ENCODE assay signal across 13 cellular contexts in genomic region chr3:63588897-63589296, GRCh38.
"Had no signal": no experiment of that assay in that cellular context is flagged by ENCODE, and none has a peak within 500 bp of the region (broad histone marks: within the 10 kb centered on the region; RNA-seq: fewer than 3 reads in every experiment).

No MANE protein-coding gene starts in this region.

- H3K27me3 Mint-ChIP-seq: stimulated activated naive CD8-positive, alpha-beta T cell treated with anti-CD3 and anti-CD28 coated beads, Interleukin-15, Interleukin-2, amounts not matched to agents 100 ng/mL and 50 ng/mL, for 24 hours had no signal

- H3K27me3 ChIP-seq: gastrocnemius medialis, upper lobe of left lung had no signal

- DNase-seq: activated CD4-positive, alpha-beta T cell treated with anti-CD3 and anti-CD28 coated beads for 36 hours; activated CD8-positive, alpha-beta T cell treated with anti-CD3 and anti-CD28 coated beads, Interleukin-2, amount 10 ng/mL, durations not matched to agents 7 days and 5 days; activated naive CD4-positive, alpha-beta T cell treated with anti-CD3 and anti-CD28 coated beads for 36 hours; gastrocnemius medialis; mesendoderm; stimulated activated CD4-positive, alpha-beta T cell treated with anti-CD3 and anti-CD28 coated beads, Interleukin-2, amount 100 ng/mL, for 48 hours; stimulated activated CD8-positive, alpha-beta memory T cell treated with anti-CD3 and anti-CD28 coated beads, Interleukin-4, amount 100 ng/mL, for 48 hours; T-helper 9 cell; upper lobe of left lung had no signal

- H3K4me1 ChIP-seq: gastrocnemius medialis, upper lobe of left lung had no signal

- H3K9me3 ChIP-seq: gastrocnemius medialis had no signal

- H3K27ac ChIP-seq: gastrocnemius medialis, upper lobe of left lung had no signal

- FAIRE-seq: colon, endothelial cell of umbilical vein had no signal

- H3K4me1 Mint-ChIP-seq: activated CD4-positive, alpha-beta T cell treated with anti-CD3 and anti-CD28 coated beads for 36 hours; activated T-helper 17 cell treated with anti-CD3 and anti-CD28 coated beads, Interleukin-2, amount 50 U/mL, for 72 hours had no signal

- H3K4me3 ChIP-seq: gastrocnemius medialis, upper lobe of left lung had no signal

- ATAC-seq: activated CD4-positive, alpha-beta T cell treated with anti-CD3 and anti-CD28 coated beads for 36 hours; activated CD8-positive, alpha-beta T cell treated with anti-CD3 and anti-CD28 coated beads, Interleukin-2, amount 10 ng/mL, durations not matched to agents 7 days and 5 days; activated T-helper 17 cell treated with anti-CD3 and anti-CD28 coated beads, Interleukin-2, amount 50 U/mL, for 72 hours; gastrocnemius medialis had no signal

- H3K4me3 Mint-ChIP-seq: activated CD4-positive, alpha-beta T cell treated with anti-CD3 and anti-CD28 coated beads for 36 hours; activated CD8-positive, alpha-beta T cell treated with anti-CD3 and anti-CD28 coated beads, Interleukin-2, amount 10 ng/mL, durations not matched to agents 7 days and 5 days; activated naive CD4-positive, alpha-beta T cell treated with anti-CD3 and anti-CD28 coated beads for 36 hours; activated T-helper 17 cell treated with anti-CD3 and anti-CD28 coated beads, Interleukin-2, amount 50 U/mL, for 72 hours; stimulated activated naive CD8-positive, alpha-beta T cell treated with anti-CD3 and anti-CD28 coated beads, Interleukin-15, Interleukin-2, amounts not matched to agents 100 ng/mL and 50 ng/mL, for 24 hours had no signal

- H3K36me3 ChIP-seq: gastrocnemius medialis, upper lobe of left lung had no signal
